ENCODE assay signal across 1 cellular context in the genomic region with DNA sequence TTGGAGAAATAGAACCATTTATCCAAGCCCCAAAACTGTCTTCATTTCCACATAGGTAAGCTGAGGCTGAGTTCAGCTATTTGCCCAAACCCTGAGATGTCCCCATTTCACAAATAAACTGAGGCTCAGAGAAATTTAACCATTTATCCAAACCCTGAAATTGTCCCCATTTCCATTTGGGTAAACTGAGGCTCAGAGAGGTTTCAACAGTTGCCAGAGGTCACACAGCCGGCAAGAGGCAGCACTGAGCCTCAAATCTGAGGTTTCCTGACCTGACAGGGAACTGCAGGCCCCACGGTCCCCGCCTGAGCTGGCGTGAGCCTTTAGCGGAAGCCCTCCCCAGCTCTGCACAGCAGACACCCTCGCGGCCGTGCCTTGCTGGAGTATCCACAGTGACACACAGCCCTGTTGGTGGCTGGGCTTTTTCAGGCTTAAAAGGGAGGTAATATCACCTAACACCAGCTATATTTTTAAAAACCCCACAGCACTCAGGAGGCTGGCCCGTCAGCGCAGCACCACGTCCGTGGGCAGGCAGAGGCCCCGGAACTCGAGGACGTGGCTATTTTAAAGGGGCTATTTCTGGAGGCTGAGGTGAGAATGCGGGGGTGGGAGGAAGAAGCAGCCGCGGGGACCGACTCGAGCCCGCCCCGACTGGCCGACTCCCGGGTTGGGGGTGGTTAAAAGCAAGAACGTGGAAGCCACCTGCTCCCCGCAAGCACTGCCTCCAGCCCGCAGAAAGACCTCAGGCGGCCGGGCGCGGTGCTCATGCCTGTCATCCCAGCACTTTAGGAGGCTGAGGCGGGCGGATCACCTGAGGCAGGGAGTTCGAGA.
TF ChIP-seq lines count a peak whose summit lies in the region.

No MANE protein-coding gene starts in this region.

TF ChIP-seq in GM23338, 12 proteins besides CTCF, POLR2A, EP300 and RAD21 (continued from another document):
- TF ChIP-seq, protein P1, sequence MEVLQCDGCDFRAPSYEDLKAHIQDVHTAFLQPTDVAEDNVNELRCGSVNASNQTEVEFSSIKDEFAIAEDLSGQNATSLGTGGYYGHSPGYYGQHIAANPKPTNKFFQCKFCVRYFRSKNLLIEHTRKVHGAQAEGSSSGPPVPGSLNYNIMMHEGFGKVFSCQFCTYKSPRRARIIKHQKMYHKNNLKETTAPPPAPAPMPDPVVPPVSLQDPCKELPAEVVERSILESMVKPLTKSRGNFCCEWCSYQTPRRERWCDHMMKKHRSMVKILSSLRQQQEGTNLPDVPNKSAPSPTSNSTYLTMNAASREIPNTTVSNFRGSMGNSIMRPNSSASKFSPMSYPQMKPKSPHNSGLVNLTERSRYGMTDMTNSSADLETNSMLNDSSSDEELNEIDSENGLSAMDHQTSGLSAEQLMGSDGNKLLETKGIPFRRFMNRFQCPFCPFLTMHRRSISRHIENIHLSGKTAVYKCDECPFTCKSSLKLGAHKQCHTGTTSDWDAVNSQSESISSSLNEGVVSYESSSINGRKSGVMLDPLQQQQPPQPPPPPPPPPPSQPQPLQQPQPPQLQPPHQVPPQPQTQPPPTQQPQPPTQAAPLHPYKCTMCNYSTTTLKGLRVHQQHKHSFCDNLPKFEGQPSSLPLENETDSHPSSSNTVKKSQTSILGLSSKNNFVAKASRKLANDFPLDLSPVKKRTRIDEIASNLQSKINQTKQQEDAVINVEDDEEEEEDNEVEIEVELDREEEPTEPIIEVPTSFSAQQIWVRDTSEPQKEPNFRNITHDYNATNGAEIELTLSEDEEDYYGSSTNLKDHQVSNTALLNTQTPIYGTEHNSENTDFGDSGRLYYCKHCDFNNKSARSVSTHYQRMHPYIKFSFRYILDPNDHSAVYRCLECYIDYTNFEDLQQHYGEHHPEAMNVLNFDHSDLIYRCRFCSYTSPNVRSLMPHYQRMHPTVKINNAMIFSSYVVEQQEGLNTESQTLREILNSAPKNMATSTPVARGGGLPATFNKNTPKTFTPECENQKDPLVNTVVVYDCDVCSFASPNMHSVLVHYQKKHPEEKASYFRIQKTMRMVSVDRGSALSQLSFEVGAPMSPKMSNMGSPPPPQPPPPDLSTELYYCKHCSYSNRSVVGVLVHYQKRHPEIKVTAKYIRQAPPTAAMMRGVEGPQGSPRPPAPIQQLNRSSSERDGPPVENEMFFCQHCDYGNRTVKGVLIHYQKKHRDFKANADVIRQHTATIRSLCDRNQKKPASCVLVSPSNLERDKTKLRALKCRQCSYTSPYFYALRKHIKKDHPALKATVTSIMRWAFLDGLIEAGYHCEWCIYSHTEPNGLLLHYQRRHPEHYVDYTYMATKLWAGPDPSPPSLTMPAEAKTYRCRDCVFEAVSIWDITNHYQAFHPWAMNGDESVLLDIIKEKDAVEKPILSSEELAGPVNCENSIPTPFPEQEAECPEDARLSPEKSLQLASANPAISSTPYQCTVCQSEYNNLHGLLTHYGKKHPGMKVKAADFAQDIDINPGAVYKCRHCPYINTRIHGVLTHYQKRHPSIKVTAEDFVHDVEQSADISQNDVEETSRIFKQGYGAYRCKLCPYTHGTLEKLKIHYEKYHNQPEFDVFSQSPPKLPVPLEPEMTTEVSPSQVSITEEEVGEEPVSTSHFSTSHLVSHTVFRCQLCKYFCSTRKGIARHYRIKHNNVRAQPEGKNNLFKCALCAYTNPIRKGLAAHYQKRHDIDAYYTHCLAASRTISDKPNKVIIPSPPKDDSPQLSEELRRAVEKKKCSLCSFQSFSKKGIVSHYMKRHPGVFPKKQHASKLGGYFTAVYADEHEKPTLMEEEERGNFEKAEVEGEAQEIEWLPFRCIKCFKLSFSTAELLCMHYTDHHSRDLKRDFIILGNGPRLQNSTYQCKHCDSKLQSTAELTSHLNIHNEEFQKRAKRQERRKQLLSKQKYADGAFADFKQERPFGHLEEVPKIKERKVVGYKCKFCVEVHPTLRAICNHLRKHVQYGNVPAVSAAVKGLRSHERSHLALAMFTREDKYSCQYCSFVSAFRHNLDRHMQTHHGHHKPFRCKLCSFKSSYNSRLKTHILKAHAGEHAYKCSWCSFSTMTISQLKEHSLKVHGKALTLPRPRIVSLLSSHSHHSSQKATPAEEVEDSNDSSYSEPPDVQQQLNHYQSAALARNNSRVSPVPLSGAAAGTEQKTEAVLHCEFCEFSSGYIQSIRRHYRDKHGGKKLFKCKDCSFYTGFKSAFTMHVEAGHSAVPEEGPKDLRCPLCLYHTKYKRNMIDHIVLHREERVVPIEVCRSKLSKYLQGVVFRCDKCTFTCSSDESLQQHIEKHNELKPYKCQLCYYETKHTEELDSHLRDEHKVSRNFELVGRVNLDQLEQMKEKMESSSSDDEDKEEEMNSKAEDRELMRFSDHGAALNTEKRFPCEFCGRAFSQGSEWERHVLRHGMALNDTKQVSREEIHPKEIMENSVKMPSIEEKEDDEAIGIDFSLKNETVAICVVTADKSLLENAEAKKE (CRISPR knock-in tag; IDR thresholded peaks at IDR 0.05): no peak
- no peak for TF ChIP-seq ZNF331 (CRISPR knock-in tag; IDR thresholded peaks at IDR 0.05; ENCODE audit: low read depth)
- no peak for TF ChIP-seq EZH2phosphoT487 (IDR thresholded peaks at IDR 0.05; ENCODE audit: unreplicated experiment)
- TF ChIP-seq JUNB (IDR thresholded peaks at IDR 0.05; ENCODE audit: unreplicated experiment): no peak
- TF ChIP-seq, protein P2, sequence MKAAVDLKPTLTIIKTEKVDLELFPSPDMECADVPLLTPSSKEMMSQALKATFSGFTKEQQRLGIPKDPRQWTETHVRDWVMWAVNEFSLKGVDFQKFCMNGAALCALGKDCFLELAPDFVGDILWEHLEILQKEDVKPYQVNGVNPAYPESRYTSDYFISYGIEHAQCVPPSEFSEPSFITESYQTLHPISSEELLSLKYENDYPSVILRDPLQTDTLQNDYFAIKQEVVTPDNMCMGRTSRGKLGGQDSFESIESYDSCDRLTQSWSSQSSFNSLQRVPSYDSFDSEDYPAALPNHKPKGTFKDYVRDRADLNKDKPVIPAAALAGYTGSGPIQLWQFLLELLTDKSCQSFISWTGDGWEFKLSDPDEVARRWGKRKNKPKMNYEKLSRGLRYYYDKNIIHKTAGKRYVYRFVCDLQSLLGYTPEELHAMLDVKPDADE (IDR thresholded peaks at IDR 0.05): no peak
